In genomic region chr1:108461758-108462157, GRCh38 we compare ENCODE assay signal across 4 cellular contexts. TPM values are rescaled to one million over a fixed set of nuclear protein-coding genes. Genes with fewer than 3 reads are reported as not detected.
"Had no signal": no experiment of that assay in that cellular context is flagged by ENCODE, and none has a peak within 500 bp of the region (broad histone marks: within the 10 kb centered on the region; RNA-seq: fewer than 3 reads in every experiment).

No MANE protein-coding gene starts in this region.

RNA-seq across cellular contexts. Expression of gene NBPF6, which starts 11.6 kb away (rescaled TPM):
- total RNA-seq: HepG2, HT-29, HT1080, IMR-90 had no signal
